Comparison of ENCODE assay signal across 1 cellular context in genomic region chr11:15650105-15650938, GRCh38.
TF ChIP-seq lines count a peak whose summit lies in the region.

No MANE protein-coding gene starts in this region.

TF ChIP-seq in HepG2, 621 proteins besides CTCF, POLR2A, EP300 and RAD21 (continued from another document and continues in another):
- TF ChIP-seq HNRNPUL1 (IDR thresholded peaks at IDR 0.05; ENCODE audit: low read depth, low read length): no peak
- no peak for TF ChIP-seq ZBTB7A (CRISPR knock-in tag; IDR thresholded peaks at IDR 0.05)
- no peak for TF ChIP-seq ATF1 (CRISPR knock-in tag; IDR thresholded peaks at IDR 0.05)
- TF ChIP-seq POLR2G (IDR thresholded peaks at IDR 0.05; ENCODE audit: low read depth, low read length): no peak
- TF ChIP-seq NFKB2 (CRISPR knock-in tag; IDR thresholded peaks at IDR 0.05; ENCODE audit: borderline replicate concordance): peak; percentile 91
- peak; percentile 79; the same call in 1 of the 2 replicates for TF ChIP-seq BRF2 (CRISPR knock-in tag; IDR thresholded peaks at IDR 0.05)
- TF ChIP-seq FOXK1 (CRISPR knock-in tag; IDR thresholded peaks at IDR 0.05; ENCODE audit: borderline replicate concordance, low read depth): no peak
- TF ChIP-seq SALL1 (CRISPR knock-in tag; IDR thresholded peaks at IDR 0.05): peak; percentile 95
- 0 out of 2 replicates have a peak, but pooled peaks have one; percentile 78 for TF ChIP-seq ZIK1 (CRISPR knock-in tag; IDR thresholded peaks at IDR 0.05; ENCODE audit: borderline replicate concordance, low read depth)
- no peak; the same call in none of the 2 replicates for TF ChIP-seq ZNF362 (CRISPR knock-in tag; IDR thresholded peaks at IDR 0.05; ENCODE audit: borderline replicate concordance)
- TF ChIP-seq ZBTB34 (CRISPR knock-in tag; IDR thresholded peaks at IDR 0.05): no peak
- no peak for TF ChIP-seq ATF5 (CRISPR knock-in tag; IDR thresholded peaks at IDR 0.05; ENCODE audit: low read depth)
- TF ChIP-seq NBN (conservative IDR thresholded peaks at IDR 0.05): no peak
- no peak for TF ChIP-seq ZBTB44 (CRISPR knock-in tag; IDR thresholded peaks at IDR 0.05)
- TF ChIP-seq SP2 (CRISPR knock-in tag; IDR thresholded peaks at IDR 0.05): no peak
- peak; percentile 83 for TF ChIP-seq ZNF784 (CRISPR knock-in tag; IDR thresholded peaks at IDR 0.05; ENCODE audit: borderline replicate concordance)
- no peak for TF ChIP-seq RARG (CRISPR knock-in tag; IDR thresholded peaks at IDR 0.05; ENCODE audit: low read depth)
- peak; percentile 83 for TF ChIP-seq ARID5B (CRISPR knock-in tag; IDR thresholded peaks at IDR 0.05)
- peak; percentile 61 for TF ChIP-seq SOX5 (CRISPR knock-in tag; IDR thresholded peaks at IDR 0.05; ENCODE audit: borderline replicate concordance)
- no peak for TF ChIP-seq XBP1 (CRISPR knock-in tag; IDR thresholded peaks at IDR 0.05)
- TF ChIP-seq ZNF747 (CRISPR knock-in tag; IDR thresholded peaks at IDR 0.05; ENCODE audit: borderline replicate concordance): peak; percentile 65; the same call in 1 of the 2 replicates
- TF ChIP-seq ETS1 (CRISPR knock-in tag; IDR thresholded peaks at IDR 0.05): no peak
- TF ChIP-seq ZNF292 (CRISPR knock-in tag; IDR thresholded peaks at IDR 0.05; ENCODE audit: borderline replicate concordance, low read depth): peak; percentile 61; the same call in 1 of the 2 replicates
- TF ChIP-seq ZNF274 (CRISPR knock-in tag; IDR thresholded peaks at IDR 0.05): peak; percentile 85; the same call in 1 of the 2 replicates
- no peak for TF ChIP-seq HMGA1 (CRISPR knock-in tag; conservative IDR thresholded peaks at IDR 0.05)
- TF ChIP-seq ETV6 (CRISPR knock-in tag; conservative IDR thresholded peaks at IDR 0.05): 0 out of 2 replicates have a peak, but pooled peaks have one; percentile 32
- no peak for TF ChIP-seq ZNF839 (CRISPR knock-in tag; IDR thresholded peaks at IDR 0.05; ENCODE audit: borderline replicate concordance)
- no peak for TF ChIP-seq MED13 (CRISPR knock-in tag; IDR thresholded peaks at IDR 0.05)
- TF ChIP-seq LCORL (IDR thresholded peaks at IDR 0.05): no peak
- peak; percentile 79 for TF ChIP-seq LCORL (CRISPR knock-in tag; IDR thresholded peaks at IDR 0.05)
- peak; percentile 44 for TF ChIP-seq TBL1XR1 (IDR thresholded peaks at IDR 0.05; ENCODE audit: borderline replicate concordance, low read length, partially characterized antibody)
- TF ChIP-seq ZNF33A (CRISPR knock-in tag; IDR thresholded peaks at IDR 0.05; ENCODE audit: borderline replicate concordance): no peak
- no peak for TF ChIP-seq SYNCRIP (IDR thresholded peaks at IDR 0.05; ENCODE audit: insufficient read depth, low read depth, low read length)
- TF ChIP-seq CCAR2 (optimal IDR thresholded peaks at IDR 0.05; ENCODE audit: low read depth, low read length): no peak
- no peak for TF ChIP-seq SATB2 (CRISPR knock-in tag; IDR thresholded peaks at IDR 0.05)
- no peak for TF ChIP-seq ZNF562 (CRISPR knock-in tag; IDR thresholded peaks at IDR 0.05; ENCODE audit: borderline replicate concordance)
- TF ChIP-seq GFI1 (CRISPR knock-in tag; IDR thresholded peaks at IDR 0.05; ENCODE audit: borderline replicate concordance): no peak; the same call in 1 of the 2 replicates
- TF ChIP-seq CHD4 (IDR thresholded peaks at IDR 0.05; ENCODE audit: borderline replicate concordance, low read length): no peak
- no peak; the same call in 1 of the 2 replicates for TF ChIP-seq ZNF572 (CRISPR knock-in tag; IDR thresholded peaks at IDR 0.05)
- TF ChIP-seq ZNF891 (CRISPR knock-in tag; IDR thresholded peaks at IDR 0.05): peak; percentile 95
- TF ChIP-seq HNRNPL (IDR thresholded peaks at IDR 0.05; ENCODE audit: low read depth, low read length): 0 out of 2 replicates have a peak, but pooled peaks have one; percentile 26
- peak; percentile 97 for TF ChIP-seq KLF12 (CRISPR knock-in tag; IDR thresholded peaks at IDR 0.05; ENCODE audit: borderline replicate concordance)
- 0 out of 2 replicates have a peak, but pooled peaks have one; percentile 29 for TF ChIP-seq NFKBIZ (CRISPR knock-in tag; IDR thresholded peaks at IDR 0.05)
- peak; percentile 79 for TF ChIP-seq FOXC1 (CRISPR knock-in tag; IDR thresholded peaks at IDR 0.05; ENCODE audit: borderline replicate concordance)
- no peak for TF ChIP-seq ZNF20 (CRISPR knock-in tag; IDR thresholded peaks at IDR 0.05)
- TF ChIP-seq CEBPG (CRISPR knock-in tag; IDR thresholded peaks at IDR 0.05): no peak
- TF ChIP-seq ZFP90 (CRISPR knock-in tag; IDR thresholded peaks at IDR 0.05; ENCODE audit: borderline replicate concordance): peak; percentile 60; the same call in 1 of the 2 replicates
- TF ChIP-seq FOXM1 (CRISPR knock-in tag; IDR thresholded peaks at IDR 0.05): no peak
- TF ChIP-seq RFX3 (CRISPR knock-in tag; IDR thresholded peaks at IDR 0.05): no peak
- 0 out of 2 replicates have a peak, but pooled peaks have one; percentile 45 for TF ChIP-seq GZF1 (CRISPR knock-in tag; IDR thresholded peaks at IDR 0.05)
- peak; percentile 63; the same call in 1 of the 2 replicates for TF ChIP-seq BCL3 (CRISPR knock-in tag; IDR thresholded peaks at IDR 0.05)
- peak; percentile 44; the same call in 1 of the 2 replicates for TF ChIP-seq ZNF563 (CRISPR knock-in tag; IDR thresholded peaks at IDR 0.05)
- TF ChIP-seq HMGXB4 (CRISPR knock-in tag; IDR thresholded peaks at IDR 0.05; ENCODE audit: borderline replicate concordance in 1 of 2, low read depth in 1 of 2): peak; percentile 70 to 93; a peak in 3 of 4 replicates
- peak; percentile 41; the same call in 1 of the 2 replicates for TF ChIP-seq ZNF605 (CRISPR knock-in tag; IDR thresholded peaks at IDR 0.05)
- peak; percentile 52; the same call in 1 of the 2 replicates for TF ChIP-seq NKX3-1 (CRISPR knock-in tag; IDR thresholded peaks at IDR 0.05)
